8 cellular contexts compared by ENCODE assay signal in genomic region chr2:157839162-157839801, GRCh38. TPM values are rescaled to one million over a fixed set of nuclear protein-coding genes. Genes with fewer than 3 reads are reported as not detected.
DNase-seq lines count a peak whose midpoint lies in the region; ATAC-seq, FAIRE-seq and TF ChIP-seq lines count a peak whose summit lies in the region.

No MANE protein-coding gene starts in this region.

- peaks cover 4 to 38% (median 19%) of the 10 kb centered on the region in 10 experiments; a peak in 16 of 20 replicates for H3K4me1 ChIP-seq in BLaER1 treated with 17β-estradiol and CSF1 and Interleukin-3, amounts not matched to agents 10 nM and 100 nM
- H3K4me1 ChIP-seq in ascending aorta, result peaks cover 3 to 48% of the 10 kb centered on the region in 2 donors

- no peak for FAIRE-seq in GM19239 (lab: Jason Lieb, UNC)

- H3K36me3 ChIP-seq in BLaER1 treated with 17β-estradiol and CSF1 and Interleukin-3, amounts not matched to agents 10 nM and 100 nM, result peaks cover 0 to 18% (median 0%) of the 10 kb centered on the region in 11 experiments; a peak in 2 of 22 replicates
- no peaks in the 10 kb centered on the region for H3K36me3 ChIP-seq in ascending aorta

- H4K20me1 ChIP-seq in BLaER1 treated with 17β-estradiol and CSF1 and Interleukin-3, amounts not matched to agents 10 nM and 100 nM, result peaks cover 0 to 12% (median 0%) of the 10 kb centered on the region in 11 experiments; a peak in 2 of 22 replicates

- peaks cover 0 to 3% (median 0%) of the 10 kb centered on the region in 11 experiments; a peak in 2 of 22 replicates for H3K9me3 ChIP-seq in BLaER1 treated with 17β-estradiol and CSF1 and Interleukin-3, amounts not matched to agents 10 nM and 100 nM (replicated peaks in 1 of 11)
- no peaks in the 10 kb centered on the region for H3K9me3 ChIP-seq in ascending aorta

- TF ChIP-seq CTCF in ascending aorta (IDR thresholded peaks at IDR 0.05) (no peak), GM20000 (IDR thresholded peaks at IDR 0.05; ENCODE audit: extremely low read depth, missing control alignments) (no peak)

- no peak overlapping the region for H3K4me3 ChIP-seq in BLaER1 treated with 17β-estradiol and CSF1 and Interleukin-3, amounts not matched to agents 10 nM and 100 nM
- H3K4me3 ChIP-seq in ascending aorta, result no peak overlapping the region

- intact Hi-C loops in ascending aorta (cut with DNase I), result no loop called here

- H3K4me2 ChIP-seq in BLaER1 treated with 17β-estradiol and CSF1 and Interleukin-3, amounts not matched to agents 10 nM and 100 nM, result peak overlapping the region in 6 of 11 experiments; percentile 25 to 75 (median 68); a peak in 11 of 22 replicates

- peak overlapping the region in 3 of 11 experiments; percentile 49 to 82 (median 76); a peak in 6 of 22 replicates for H3K27ac ChIP-seq in BLaER1 treated with 17β-estradiol and CSF1 and Interleukin-3, amounts not matched to agents 10 nM and 100 nM
- peak overlapping the region; percentile 56 to 61 for H3K27ac ChIP-seq in ascending aorta

- DNase-seq in NCI-H146 treated with DMSO at 0.1 percent for 48 hours (lab: John Stamatoyannopoulos, UW; ENCODE audit: unreplicated experiment) (peak; percentile 90), ascending aorta (ENCODE audit: low spot score in 2 of 2) (no peak), iris pigment epithelial cell (ENCODE audit: low read depth) (peak; percentile 57), GM20000 (ENCODE audit: low spot score) (no peak), GM19239 (ENCODE audit: insufficient read length, low spot score) (no peak)
- DNase-seq in activated naive CD4-positive, alpha-beta T cell treated with Interleukin-2 at 50 U/mL for 16 hours, result no peak

- no peaks in the 10 kb centered on the region for H3K27me3 ChIP-seq in BLaER1 treated with 17β-estradiol and CSF1 and Interleukin-3, amounts not matched to agents 10 nM and 100 nM
- H3K27me3 ChIP-seq in ascending aorta, result no peaks in the 10 kb centered on the region

- ATAC-seq in GM18867 (IDR thresholded peaks at IDR 0.05; ENCODE audit: unreplicated experiment), result no peak

- H3K9ac ChIP-seq in BLaER1 treated with 17β-estradiol and CSF1 and Interleukin-3, amounts not matched to agents 10 nM and 100 nM, result peak overlapping the region in 1 of 11 experiments; percentile 59; a peak in 1 of 22 replicates

RNA-seq across cellular contexts. Expression of gene ACVR1, which starts 36.8 kb away (rescaled TPM):
- 6.9 TPM for total RNA-seq in ascending aorta

Comparison
In these comparisons a context has a peak if more than half of its experiments do, and no peak if none do; other contexts are left out.
1. DNase-seq: peak in NCI-H146 treated with DMSO at 0.1 percent for 48 hours (single experiment) and iris pigment epithelial cell (single experiment); none in ascending aorta (0 of 2), GM20000 (single experiment), activated naive CD4-positive, alpha-beta T cell treated with Interleukin-2 at 50 U/mL for 16 hours (single experiment) and GM19239 (single experiment).